1 cellular context compared by ENCODE assay signal in the genomic region with DNA sequence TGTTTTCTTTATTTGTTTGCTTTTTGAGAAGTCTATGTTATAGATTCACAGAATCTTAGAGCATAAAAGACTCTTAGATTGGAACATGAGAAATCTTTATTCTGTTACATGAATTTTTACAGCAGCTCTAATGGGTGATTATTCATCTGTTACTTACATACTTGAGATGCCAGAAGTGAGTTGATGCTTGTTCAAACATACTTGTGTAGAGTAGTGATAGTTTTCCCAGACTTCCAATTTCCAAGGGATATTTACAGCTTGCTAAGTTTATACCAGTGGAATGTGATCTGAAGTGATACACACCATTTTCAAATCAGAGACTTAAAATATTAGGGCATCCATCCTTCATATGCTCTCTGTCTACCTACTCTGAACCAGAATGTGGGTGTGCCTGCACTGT.
TF ChIP-seq lines count a peak whose summit lies in the region.

No MANE protein-coding gene starts in this region.

TF ChIP-seq in H1, 55 proteins besides CTCF, POLR2A, EP300 and RAD21:
- TF ChIP-seq CREB1 (IDR thresholded peaks at IDR 0.05) (no peak), BRCA1 (IDR thresholded peaks at IDR 0.05; ENCODE audit: low read depth, low read length) (no peak), MAFK (IDR thresholded peaks at IDR 0.05; ENCODE audit: low read depth, low read length) (no peak), RNF2 (IDR thresholded peaks at IDR 0.05; ENCODE audit: borderline replicate concordance, low read depth, low read length, missing control alignments, poor library complexity, severe bottlenecking) (no peak), SUZ12 (IDR thresholded peaks at IDR 0.05; ENCODE audit: low read length) (no peak), SRF (IDR thresholded peaks at IDR 0.05; ENCODE audit: low read depth, low read length) (no peak), NANOG (IDR thresholded peaks at IDR 0.05; ENCODE audit: insufficient read depth, low read depth, low read length, poor library complexity, severe bottlenecking) (no peak), EZH2 (IDR thresholded peaks at IDR 0.05; ENCODE audit: low read depth, low read length, severe bottlenecking) (no peak)
TF ChIP-seq in H1: peak in this region for 0.
